Comparison of ENCODE assay signal across 20 cellular contexts in the genomic region with DNA sequence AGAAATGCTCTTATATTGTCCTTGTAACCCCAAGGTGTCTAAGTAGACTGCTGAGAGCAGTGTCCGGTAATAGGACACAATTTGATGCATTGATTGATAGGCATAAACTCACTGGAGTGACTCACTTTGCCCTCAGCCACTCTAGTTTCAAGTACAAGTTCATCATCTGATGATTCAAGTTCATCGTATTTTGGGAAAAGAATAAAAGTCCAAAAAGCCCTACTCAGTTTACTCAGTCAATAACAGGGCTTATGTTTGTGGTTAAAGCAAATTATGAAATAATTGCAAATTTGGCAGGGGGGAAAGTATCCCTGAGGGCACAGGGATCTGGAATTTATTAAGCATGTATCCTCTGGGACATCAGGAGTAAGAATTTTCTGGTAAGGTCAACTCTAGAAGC. TPM values are rescaled to one million over a fixed set of nuclear protein-coding genes. Genes with fewer than 3 reads are reported as not detected.
DNase-seq lines count a peak whose midpoint lies in the region; ATAC-seq and TF ChIP-seq lines count a peak whose summit lies in the region.
"Had no signal": no experiment of that assay in that cellular context is flagged by ENCODE, and none has a peak within 500 bp of the region (broad histone marks: within the 10 kb centered on the region; RNA-seq: fewer than 3 reads in every experiment).

No MANE protein-coding gene starts in this region.

- H3K27me3 ChIP-seq in lower lobe of right lung (ENCODE audit: low read depth) = peaks cover 10% of the 10 kb centered on the region

- peaks cover 16% of the 10 kb centered on the region for H3K4me1 ChIP-seq in lower lobe of right lung

- peaks cover 50% of the 10 kb centered on the region for H3K4me1 Mint-ChIP-seq in activated CD4-positive, alpha-beta T cell treated with anti-CD3 and anti-CD28 coated beads for 36 hours
- peaks cover 26% of the 10 kb centered on the region for H3K4me1 Mint-ChIP-seq in activated CD4-positive, alpha-beta T cell treated with anti-CD3 and anti-CD28 coated beads, Interleukin-2, amount 10 ng/mL, durations not matched to agents 7 days and 5 days

- no peak overlapping the region for H3K27ac ChIP-seq in lower lobe of right lung
- H3K27ac ChIP-seq: BLaER1 treated with 17β-estradiol and CSF1 and Interleukin-3, amounts not matched to agents 10 nM and 100 nM; heart right ventricle; tibial nerve had no signal

- no peaks in the 10 kb centered on the region for H3K36me3 ChIP-seq in lower lobe of right lung
- H3K36me3 ChIP-seq: BLaER1 treated with 17β-estradiol and CSF1 and Interleukin-3, amounts not matched to agents 10 nM and 100 nM; heart right ventricle; tibial nerve had no signal

- DNase-seq in activated CD4-positive, alpha-beta T cell treated with anti-CD3 and anti-CD28 coated beads for 36 hours = peak; percentile 45
- no peak for DNase-seq in activated CD4-positive, alpha-beta T cell treated with anti-CD3 and anti-CD28 coated beads, Interleukin-2, amount 10 ng/mL, durations not matched to agents 7 days and 5 days
- DNase-seq in ELR (ENCODE audit: low read depth) (peak; percentile 40), fibroblast of gingiva (ENCODE audit: low read depth) (peak; percentile 90), middle frontal gyrus (ENCODE audit: extremely low spot score, low spot score) (no peak), AML-193 (lab: John Stamatoyannopoulos, UW) (no peak), lower lobe of right lung (no peak)
- DNase-seq: 8988T, GDM1, heart right ventricle, NCI-H1048, NCI-H2029 treated with DMSO at 0.1 percent for 48 hours, SHP77 had no signal

- CTCF ChIA-PET in activated CD4-positive, alpha-beta T cell treated with anti-CD3 and anti-CD28 coated beads for 36 hours (lab: Charles Lee) = interaction anchor here (1.4 kb wide), 1 partner anchor 33 kb away, joined by 3 read pairs; no protein-coding TSS in a partner anchor
- CTCF ChIA-PET in activated CD4-positive, alpha-beta T cell treated with anti-CD3 and anti-CD28 coated beads, Interleukin-2, amount 10 ng/mL, durations not matched to agents 7 days and 5 days (lab: Charles Lee) = no interaction called here

- intact Hi-C loops in activated CD4-positive, alpha-beta T cell treated with anti-CD3 and anti-CD28 coated beads for 36 hours (cut with DNase I, micrococcal nuclease) = no loop called here
- intact Hi-C loops in lower lobe of right lung (cut with DNase I) = no loop called here

- no peak overlapping the region for H3K4me3 ChIP-seq in lower lobe of right lung
- H3K4me3 ChIP-seq: BLaER1 treated with 17β-estradiol and CSF1 and Interleukin-3, amounts not matched to agents 10 nM and 100 nM; GM12878; heart right ventricle; tibial nerve had no signal

- no peak overlapping the region for H3K27ac Mint-ChIP-seq in activated CD4-positive, alpha-beta T cell treated with anti-CD3 and anti-CD28 coated beads for 36 hours
- H3K27ac Mint-ChIP-seq in activated CD4-positive, alpha-beta T cell treated with anti-CD3 and anti-CD28 coated beads, Interleukin-2, amount 10 ng/mL, durations not matched to agents 7 days and 5 days = no peak overlapping the region
- H3K27ac Mint-ChIP-seq: T-helper 1 cell treated with Interleukin-12 subunit alpha and Interleukin-12 subunit beta and Interleukin-4 antibody, amounts not matched to agents 30 μg/mL and 1 μg/mL, for 36 hours had no signal

- H3K27me3 Mint-ChIP-seq in activated CD4-positive, alpha-beta T cell treated with anti-CD3 and anti-CD28 coated beads for 36 hours = peaks cover 49% of the 10 kb centered on the region
- H3K27me3 Mint-ChIP-seq in activated CD4-positive, alpha-beta T cell treated with anti-CD3 and anti-CD28 coated beads, Interleukin-2, amount 10 ng/mL, durations not matched to agents 7 days and 5 days = peaks cover 50% of the 10 kb centered on the region

- no peaks in the 10 kb centered on the region for H3K9me3 ChIP-seq in lower lobe of right lung
- H3K9me3 ChIP-seq: heart right ventricle, tibial nerve had no signal

- H3K9me3 Mint-ChIP-seq in activated CD4-positive, alpha-beta T cell treated with anti-CD3 and anti-CD28 coated beads for 36 hours (ENCODE audit: low read depth) = no peaks in the 10 kb centered on the region
- peaks cover 5% of the 10 kb centered on the region for H3K9me3 Mint-ChIP-seq in activated CD4-positive, alpha-beta T cell treated with anti-CD3 and anti-CD28 coated beads, Interleukin-2, amount 10 ng/mL, durations not matched to agents 7 days and 5 days
- H3K9me3 Mint-ChIP-seq: T-helper 1 cell treated with Interleukin-12 subunit alpha and Interleukin-12 subunit beta and Interleukin-4 antibody, amounts not matched to agents 30 μg/mL and 1 μg/mL, for 36 hours had no signal

- H3K4me3 Mint-ChIP-seq in activated CD4-positive, alpha-beta T cell treated with anti-CD3 and anti-CD28 coated beads for 36 hours = peak overlapping the region; percentile 1
- no peak overlapping the region for H3K4me3 Mint-ChIP-seq in activated CD4-positive, alpha-beta T cell treated with anti-CD3 and anti-CD28 coated beads, Interleukin-2, amount 10 ng/mL, durations not matched to agents 7 days and 5 days
- H3K4me3 Mint-ChIP-seq: T-helper 1 cell treated with Interleukin-12 subunit alpha and Interleukin-12 subunit beta and Interleukin-4 antibody, amounts not matched to agents 30 μg/mL and 1 μg/mL, for 36 hours had no signal

- ATAC-seq in activated CD4-positive, alpha-beta T cell treated with anti-CD3 and anti-CD28 coated beads for 36 hours = peak; percentile 43
- ATAC-seq in SK-N-SH treated with all-trans-retinoic acid at 6 μM for 48 hours = no peak
- ATAC-seq in lower lobe of right lung = no peak
- ATAC-seq: esophagus mucosa, GM12878, HCT116 had no signal

- POLR2A ChIA-PET in activated CD4-positive, alpha-beta T cell treated with anti-CD3 and anti-CD28 coated beads for 36 hours (lab: Charles Lee) = no interaction called here
- POLR2A ChIA-PET in activated CD4-positive, alpha-beta T cell treated with anti-CD3 and anti-CD28 coated beads, Interleukin-2, amount 10 ng/mL, durations not matched to agents 7 days and 5 days (lab: Charles Lee) = no interaction called here

- TF ChIP-seq CTCF in lower lobe of right lung (IDR thresholded peaks at IDR 0.05) = no peak

- no peaks in the 10 kb centered on the region for H3K36me3 Mint-ChIP-seq in activated CD4-positive, alpha-beta T cell treated with anti-CD3 and anti-CD28 coated beads for 36 hours (ENCODE audit: low read depth)
- peaks cover 2% of the 10 kb centered on the region for H3K36me3 Mint-ChIP-seq in activated CD4-positive, alpha-beta T cell treated with anti-CD3 and anti-CD28 coated beads, Interleukin-2, amount 10 ng/mL, durations not matched to agents 7 days and 5 days (ENCODE audit: low read depth)

TF ChIP-seq in SK-N-SH treated with all-trans-retinoic acid at 6 μM for 48 hours, 23 proteins besides CTCF, POLR2A, EP300 and RAD21:
- TF ChIP-seq PPARA (CRISPR knock-in tag; IDR thresholded peaks at IDR 0.05; ENCODE audit: borderline replicate concordance) (no peak), TCF4 (CRISPR knock-in tag; IDR thresholded peaks at IDR 0.05; ENCODE audit: borderline replicate concordance) (peak; percentile 82; the same call in 1 of the 2 replicates)

RNA-seq across cellular contexts. Expression of gene ATF3, which starts 7.6 kb away (rescaled TPM):
- total RNA-seq in activated CD4-positive, alpha-beta T cell treated with anti-CD3 and anti-CD28 coated beads for 36 hours = 10 to 100 TPM; 40.3 to 44.9 TPM
- 10 to 100 TPM; 10.0 to 13.0 TPM for total RNA-seq in activated CD4-positive, alpha-beta T cell treated with anti-CD3 and anti-CD28 coated beads, Interleukin-2, amount 10 ng/mL, durations not matched to agents 7 days and 5 days
- 25.8 TPM for total RNA-seq in lower lobe of right lung

Comparison
In these comparisons a context has a peak if more than half of its experiments do, and no peak if none do; other contexts are left out.
1. DNase-seq: peak in activated CD4-positive, alpha-beta T cell treated with anti-CD3 and anti-CD28 coated beads for 36 hours (single experiment), ELR (single experiment) and fibroblast of gingiva (single experiment); none in activated CD4-positive, alpha-beta T cell treated with anti-CD3 and anti-CD28 coated beads, Interleukin-2, amount 10 ng/mL, durations not matched to agents 7 days and 5 days (single experiment), middle frontal gyrus (single experiment), AML-193 (0 of 2) and lower lobe of right lung (single experiment).